22 cellular contexts compared by ENCODE assay signal in the genomic region with DNA sequence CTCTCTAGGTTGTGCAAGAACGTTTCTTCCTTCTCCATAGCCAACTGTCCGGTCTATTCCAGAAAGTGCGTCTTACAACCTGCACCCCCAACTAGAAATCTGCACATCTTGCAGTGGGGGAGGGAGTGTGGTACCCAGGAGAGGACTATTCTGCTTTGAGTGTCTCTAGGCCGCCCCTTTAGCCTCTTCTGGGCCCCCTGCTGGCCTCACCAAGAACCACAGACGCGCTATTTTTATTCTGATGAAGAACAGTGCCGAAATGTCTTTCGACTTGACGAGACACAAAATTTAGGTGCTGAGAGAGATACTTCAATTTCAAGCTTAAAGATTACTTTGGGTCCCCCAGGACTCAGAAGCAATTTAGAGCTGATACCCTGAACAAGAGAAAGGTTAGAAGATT. TPM values are rescaled to one million over a fixed set of nuclear protein-coding genes. Genes with fewer than 3 reads are reported as not detected.
DNase-seq lines count a peak whose midpoint lies in the region; ATAC-seq, FAIRE-seq and TF ChIP-seq lines count a peak whose summit lies in the region.
"Had no signal": no experiment of that assay in that cellular context is flagged by ENCODE, and none has a peak within 500 bp of the region (broad histone marks: within the 10 kb centered on the region; RNA-seq: fewer than 3 reads in every experiment).

No MANE protein-coding gene starts in this region.

- no peaks in the 10 kb centered on the region for H3K9me2 ChIP-seq in Loucy (replicated peaks; ENCODE audit: low read depth, low read length)

- H3K9ac ChIP-seq in Loucy (ENCODE audit: low read depth, low read length, poor library complexity, severe bottlenecking) = no peak overlapping the region
- H3K9ac ChIP-seq in K562 (ENCODE audit: insufficient read depth in 1 of 2, low read depth in 2 of 2, low read length in 2 of 2) = no peak overlapping the region

- POLR2A ChIA-PET in K562 (lab: Yijun Ruan, JAX) = interaction anchor here (0.7 to 0.9 kb wide), 2 partner anchors 16 to 24 kb away, joined by 3 to 4 read pairs; no protein-coding TSS in a partner anchor
- POLR2A ChIA-PET in RWPE1 (lab: Yijun Ruan, JAX; ENCODE audit: low non-redundant PET) = no interaction called here

- H3K36me3 ChIP-seq in cardiac muscle cell (no peaks in the 10 kb centered on the region), right atrium auricular region (no peaks in the 10 kb centered on the region), Loucy (ENCODE audit: insufficient read depth, low read length) (no peaks in the 10 kb centered on the region), K562 (ENCODE audit: control insufficient read depth, insufficient read depth, low read length) (no peaks in the 10 kb centered on the region)
- H3K36me3 ChIP-seq: left ventricle myocardium inferior, sigmoid colon had no signal

- H3K27ac Mint-ChIP-seq in type B pancreatic cell = no peak overlapping the region
- H3K27ac Mint-ChIP-seq: CD14-positive monocyte had no signal

- peaks cover 24% of the 10 kb centered on the region for H3K27me3 Mint-ChIP-seq in type B pancreatic cell

- CTCF ChIA-PET in K562 (lab: Yijun Ruan, JAX; ENCODE audit: low intra/inter-chr PET ratio) (no interaction called here), RWPE1 (lab: Yijun Ruan, JAX) (no interaction called here)

- TF ChIP-seq POLR2A in K562 (conservative IDR thresholded peaks at IDR 0.05) = no peak

- H4K20me1 ChIP-seq in Loucy (ENCODE audit: insufficient read depth, low read length, poor library complexity, severe bottlenecking) = no peaks in the 10 kb centered on the region
- H4K20me1 ChIP-seq in K562 (replicated peaks; ENCODE audit: control insufficient read depth, insufficient read depth, low read length) = peaks cover 23% of the 10 kb centered on the region

- WGBS in K562 (ENCODE audit: insufficient coverage, low coverage, missing lambda C conversion rate) = 3% methylated on average over 9 of the region's 9 CpGs

- H3K4me3 ChIP-seq in cardiac muscle cell (no peak overlapping the region), right atrium auricular region (no peak overlapping the region), Loucy (ENCODE audit: low read length, poor library complexity, severe bottlenecking) (no peak overlapping the region), K562 (no peak overlapping the region)
- H3K4me3 ChIP-seq: left ventricle myocardium inferior, sigmoid colon had no signal

- H3K4me3 Mint-ChIP-seq in type B pancreatic cell = no peak overlapping the region
- H3K4me3 Mint-ChIP-seq: CD14-positive monocyte had no signal

- TF ChIP-seq RAD21 in K562 (CRISPR knock-in tag; conservative IDR thresholded peaks at IDR 0.05 in 1 of 2, IDR thresholded peaks at IDR 0.05 in 1 of 2) = 0 out of 4 replicates have a peak, but pooled peaks of 1 of the 2 experiments have one; percentile 7

- ATAC-seq in K562 = peak; percentile 40; the same call in 2 of the 3 replicates
- ATAC-seq: stimulated activated naive CD8-positive, alpha-beta T cell treated with anti-CD3 and anti-CD28 coated beads, Interleukin-15, Interleukin-2, amounts not matched to agents 100 U/mL and 50 U/mL, for 24 hours had no signal

- H3K27ac ChIP-seq in cardiac muscle cell (no peak overlapping the region), right atrium auricular region (no peak overlapping the region), K562 (ENCODE audit: extremely low read depth, low read depth, low read length) (no peak overlapping the region), RWPE1 (no peak overlapping the region)
- H3K27ac ChIP-seq: left ventricle myocardium inferior, sigmoid colon had no signal

- no peaks in the 10 kb centered on the region for H3K9me1 ChIP-seq in K562 (ENCODE audit: control insufficient read depth, insufficient read depth, low read length)

- peak; percentile 51 for FAIRE-seq in K562 (lab: Jason Lieb, UNC)
- FAIRE-seq: GM19239 had no signal

- H3K4me1 ChIP-seq in cardiac muscle cell (ENCODE audit: low read depth) (no peaks in the 10 kb centered on the region), right atrium auricular region (no peaks in the 10 kb centered on the region), Loucy (ENCODE audit: insufficient read depth, low read length, poor library complexity, severe bottlenecking) (no peaks in the 10 kb centered on the region), K562 (replicated peaks in 1 of 2; ENCODE audit: control insufficient read depth in 2 of 2, insufficient read depth in 2 of 2, low read length in 2 of 2) (no peaks in the 10 kb centered on the region; a peak in 1 of 5 replicates)
- H3K4me1 ChIP-seq: left ventricle myocardium inferior had no signal

- no peak for TF ChIP-seq EP300 in K562 (IDR thresholded peaks at IDR 0.05; ENCODE audit: low read length)

- H3K9me3 ChIP-seq in cardiac muscle cell (ENCODE audit: low read depth) (no peaks in the 10 kb centered on the region), right atrium auricular region (no peaks in the 10 kb centered on the region), Loucy (ENCODE audit: insufficient read depth, low read depth, low read length) (no peaks in the 10 kb centered on the region), K562 (replicated peaks; ENCODE audit: control insufficient read depth, insufficient read depth, low read depth, low read length) (no peaks in the 10 kb centered on the region)
- H3K9me3 ChIP-seq: left ventricle myocardium inferior, sigmoid colon had no signal

- no peaks in the 10 kb centered on the region for H3K36me3 Mint-ChIP-seq in type B pancreatic cell
- H3K36me3 Mint-ChIP-seq: CD14-positive monocyte had no signal

- no TSS peak for BruUV-seq in K562 (replicated peaks; lab: Mats Ljungman, UMichigan)

- no peak for DNase-seq in cardiac muscle cell (ENCODE audit: low read depth in 1 of 2, low spot score in 1 of 2)
- no peak for DNase-seq in right atrium auricular region (ENCODE audit: low spot score)
- peak in 3 of 4 experiments; percentile 17 to 57 (median 51) for DNase-seq in K562 (ENCODE audit: extremely low read depth in 1 of 4, low spot score in 3 of 4)
- no peak for DNase-seq in type B pancreatic cell (ENCODE audit: extremely low spot score, unreplicated experiment)
- no peak for DNase-seq in stimulated activated CD4-positive, alpha-beta T cell treated with anti-CD3 and anti-CD28 coated beads, Interleukin-15, amount 100 ng/mL, for 24 hours
- DNase-seq in iPS-NIHi7 (ENCODE audit: extremely low spot score) = no peak
- no peak for DNase-seq in RWPE1 (ENCODE audit: low spot score)
- DNase-seq: DMS53; HCEC 1CT; left ventricle myocardium inferior; NCI-H1930; NCI-H524; sigmoid colon; stimulated activated CD4-positive, alpha-beta T cell treated with anti-CD3 and anti-CD28 coated beads, Interleukin-1b, Interleukin-23, amount 100 ng/mL, for 48 hours; stimulated activated naive CD8-positive, alpha-beta T cell treated with anti-CD3 and anti-CD28 coated beads, Interleukin-15, Interleukin-2, amounts not matched to agents 100 U/mL and 50 U/mL, for 24 hours; trophoblast cell had no signal

- in situ Hi-C loops in K562 (cut with MboI) = loop anchor here (10.0 kb wide), 1 partner anchor 621 kb away; no protein-coding TSS in a partner anchor

- intact Hi-C loops in K562 (cut with micrococcal nuclease) = no loop called here

- H3K27me3 ChIP-seq in cardiac muscle cell (no peaks in the 10 kb centered on the region), right atrium auricular region (no peaks in the 10 kb centered on the region), Loucy (ENCODE audit: insufficient read depth, low read length, poor library complexity, severe bottlenecking) (no peaks in the 10 kb centered on the region), K562 (ENCODE audit: control insufficient read depth in 2 of 2, insufficient read depth in 2 of 2, low read length in 2 of 2) (peaks cover 88 to 99% of the 10 kb centered on the region in 2 experiments)

- TF ChIP-seq CTCF in cardiac muscle cell (IDR thresholded peaks at IDR 0.05; ENCODE audit: low read depth, low read length) (peak; percentile 7), right atrium auricular region (IDR thresholded peaks at IDR 0.05) (no peak), Loucy (conservative IDR thresholded peaks at IDR 0.05; ENCODE audit: low read length) (peak; percentile 69), K562 (IDR thresholded peaks at IDR 0.05 in 2 of 3, conservative IDR thresholded peaks at IDR 0.05 in 1 of 3; ENCODE audit: insufficient read depth in 2 of 3, low read depth in 1 of 3, low read length in 3 of 3) (peak; percentile 43 to 56 (median 49)), type B pancreatic cell (conservative IDR thresholded peaks at IDR 0.05) (peak; percentile 62), RWPE1 (conservative IDR thresholded peaks at IDR 0.05; ENCODE audit: low read depth) (no peak)

- no peaks in the 10 kb centered on the region for H3K9me3 Mint-ChIP-seq in type B pancreatic cell
- H3K9me3 Mint-ChIP-seq: CD14-positive monocyte had no signal

- H3K4me1 Mint-ChIP-seq in type B pancreatic cell (ENCODE audit: unreplicated experiment) = no peaks in the 10 kb centered on the region
- H3K4me1 Mint-ChIP-seq: CD14-positive monocyte had no signal

- H3K79me2 ChIP-seq in Loucy (ENCODE audit: insufficient read depth, low read length) (no peaks in the 10 kb centered on the region), K562 (ENCODE audit: control insufficient read depth, insufficient read depth, low read length) (no peaks in the 10 kb centered on the region)

- no peaks in the 10 kb centered on the region for H3F3A ChIP-seq in Loucy (ENCODE audit: low read depth)

- H3K4me2 ChIP-seq in Loucy (ENCODE audit: low read depth, low read length, poor library complexity, severe bottlenecking) = no peak overlapping the region
- H3K4me2 ChIP-seq in K562 (ENCODE audit: insufficient read depth, low read length) = no peak overlapping the region

- H2AFZ ChIP-seq in Loucy (ENCODE audit: low read length) (no peak overlapping the region), K562 (ENCODE audit: low read depth, low read length) (no peak overlapping the region)

RNA-seq across cellular contexts. Expression of a gene that starts 1.0 kb away (rescaled TPM):
- total RNA-seq in cardiac muscle cell = 0.15 TPM in 1 of 2 replicates, not detected in the other
- polyA plus RNA-seq in cardiac muscle cell = not detected in 2 replicates
- not detected for total RNA-seq in right atrium auricular region
- total RNA-seq in K562 (2011; cell fraction: chromatin; rRNA removed; ENCODE audit: low replicate concordance) = not detected in 2 replicates
- not detected in 2 replicates for total RNA-seq in K562 (2011; cell fraction: nucleolus; rRNA removed)
- total RNA-seq in K562 (2011; cell fraction: nucleoplasm; rRNA removed) = not detected in 2 replicates
- not detected in 2 replicates for total RNA-seq in K562 (2014; rRNA removed)
- not detected in 2 replicates for total RNA-seq in K562 (2014; rRNA removed; fragmentation: Illumina TruSeq; extraction: Trizol)
- not detected in 2 replicates for total RNA-seq in K562 (2015; rRNA removed; fragmentation: Illumina TruSeq; extraction: Trizol)
- total RNA-seq in K562 (2021) = not detected in 2 replicates
- polyA plus RNA-seq in K562 (2011; rRNA removed) = not detected in 2 replicates
- polyA plus RNA-seq in K562 (2011; cell fraction: cytosol; rRNA removed) = not detected in 2 replicates
- polyA plus RNA-seq in K562 (2011; cell fraction: nucleus; rRNA removed) = not detected in 2 replicates
- not detected in 2 replicates for polyA plus RNA-seq in K562 (2012)
- not detected in 2 replicates for polyA plus RNA-seq in K562 (2014; fragmentation: Illumina TruSeq; extraction: Trizol)
- not detected for polyA plus RNA-seq in K562 (2014; fragmentation: Nextera tagmentation; extraction: Ambion mirVana)
- polyA plus RNA-seq in K562 (2014; rRNA removed) = not detected in 2 replicates
- not detected in 2 replicates for polyA minus RNA-seq in K562 (2011; rRNA and poly(A)+ RNA removed)
- polyA minus RNA-seq in K562 (2011; cell fraction: cytosol; rRNA and poly(A)+ RNA removed) = not detected in 2 replicates
- not detected in 2 replicates for polyA minus RNA-seq in K562 (2011; cell fraction: nucleus; rRNA and poly(A)+ RNA removed)
- total RNA-seq in type B pancreatic cell (ENCODE audit: low replicate concordance) = not detected in 2 replicates
- total RNA-seq: left ventricle myocardium inferior, LHCN-M2, mucosa of gallbladder, osteocyte, sigmoid colon had no signal
- polyA plus RNA-seq: CD14-positive monocyte, sigmoid colon had no signal

Comparison
In these comparisons a context has a peak if more than half of its experiments do, and no peak if none do; other contexts are left out.
1. CTCF ChIP-seq: peak in cardiac muscle cell (single experiment), Loucy (single experiment), K562 (3 of 3) and type B pancreatic cell (single experiment); none in right atrium auricular region (0 of 2) and RWPE1 (single experiment).
2. DNase-seq: peak in K562 (3 of 4); none in cardiac muscle cell (0 of 2), right atrium auricular region (single experiment), type B pancreatic cell (single experiment), stimulated activated CD4-positive, alpha-beta T cell treated with anti-CD3 and anti-CD28 coated beads, Interleukin-15, amount 100 ng/mL, for 24 hours (single experiment), iPS-NIHi7 (single experiment) and RWPE1 (single experiment).